Comparison of ENCODE assay signal across 1 cellular context in the genomic region with DNA sequence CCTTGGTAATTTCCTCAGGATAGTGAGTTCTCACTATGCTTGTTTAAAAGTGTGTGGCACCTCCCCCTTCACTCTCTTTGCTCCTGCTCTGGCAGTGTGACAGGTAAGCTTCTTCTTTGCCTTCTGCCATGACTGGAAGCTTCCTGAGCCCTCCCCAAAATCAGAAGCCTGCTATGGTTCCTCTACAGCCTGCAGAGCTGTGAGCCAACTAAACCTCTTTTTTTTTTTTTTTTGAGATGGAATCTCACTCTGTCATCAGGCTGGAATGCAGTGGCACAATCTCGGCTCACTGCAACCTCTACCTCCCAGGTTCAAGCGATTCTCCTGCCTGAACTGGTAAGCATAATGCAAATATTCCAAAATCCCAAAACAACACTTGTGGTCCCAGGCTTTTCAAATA.
A peak's percentile ranks its signal among the peaks of the same experiment; 100 is the strongest.
TF ChIP-seq lines count a peak whose summit lies in the region.

No MANE protein-coding gene starts in this region.

TF ChIP-seq in HepG2, 621 proteins besides CTCF, POLR2A, EP300 and RAD21 (continued from another document):
- TF ChIP-seq ZNF362 (CRISPR knock-in tag; IDR thresholded peaks at IDR 0.05; ENCODE audit: borderline replicate concordance) (peak; percentile 91), UBTF (CRISPR knock-in tag; IDR thresholded peaks at IDR 0.05) (no peak), RBAK (CRISPR knock-in tag; IDR thresholded peaks at IDR 0.05) (no peak), LCORL (IDR thresholded peaks at IDR 0.05) (0 out of 2 replicates have a peak, but pooled peaks have one; percentile 4), LCORL (CRISPR knock-in tag; IDR thresholded peaks at IDR 0.05) (peak; percentile 45; the same call in 1 of the 2 replicates), NFRKB (IDR thresholded peaks at IDR 0.05) (no peak), KLF6 (CRISPR knock-in tag; IDR thresholded peaks at IDR 0.05) (no peak), HMG20A (CRISPR knock-in tag; IDR thresholded peaks at IDR 0.05; ENCODE audit: borderline replicate concordance) (0 out of 2 replicates have a peak, but pooled peaks have one; percentile 16), SIN3B (IDR thresholded peaks at IDR 0.05; ENCODE audit: low read length) (no peak), ELF4 (CRISPR knock-in tag; IDR thresholded peaks at IDR 0.05; ENCODE audit: borderline replicate concordance) (no peak)
- TF ChIP-seq, protein P1, sequence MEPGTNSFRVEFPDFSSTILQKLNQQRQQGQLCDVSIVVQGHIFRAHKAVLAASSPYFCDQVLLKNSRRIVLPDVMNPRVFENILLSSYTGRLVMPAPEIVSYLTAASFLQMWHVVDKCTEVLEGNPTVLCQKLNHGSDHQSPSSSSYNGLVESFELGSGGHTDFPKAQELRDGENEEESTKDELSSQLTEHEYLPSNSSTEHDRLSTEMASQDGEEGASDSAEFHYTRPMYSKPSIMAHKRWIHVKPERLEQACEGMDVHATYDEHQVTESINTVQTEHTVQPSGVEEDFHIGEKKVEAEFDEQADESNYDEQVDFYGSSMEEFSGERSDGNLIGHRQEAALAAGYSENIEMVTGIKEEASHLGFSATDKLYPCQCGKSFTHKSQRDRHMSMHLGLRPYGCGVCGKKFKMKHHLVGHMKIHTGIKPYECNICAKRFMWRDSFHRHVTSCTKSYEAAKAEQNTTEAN (CRISPR knock-in tag; conservative IDR thresholded peaks at IDR 0.05) = 0 out of 2 replicates have a peak, but pooled peaks have one; percentile 34
